ENCODE assay signal across 8 cellular contexts in genomic region chr14:51369814-51370213, GRCh38.
DNase-seq lines count a peak whose midpoint lies in the region; ATAC-seq, FAIRE-seq and TF ChIP-seq lines count a peak whose summit lies in the region.

No MANE protein-coding gene starts in this region.

- intact Hi-C loops in K562 (cut with micrococcal nuclease) = loop anchor here (1.0 kb wide), 1 partner anchor 406 kb away; no protein-coding TSS in a partner anchor
- intact Hi-C loops in stomach (cut with DNase I; ENCODE audit: low total_unique reads) = loop anchor here (10.0 kb wide), 1 partner anchor 405 kb away; no protein-coding TSS in a partner anchor

- TF ChIP-seq POLR2A in K562 (conservative IDR thresholded peaks at IDR 0.05) (no peak), stomach (IDR thresholded peaks at IDR 0.05) (no peak)

- in situ Hi-C loops in K562 (cut with MboI) = no loop called here

- H3K9ac ChIP-seq in K562 (ENCODE audit: insufficient read depth in 1 of 2, low read depth in 2 of 2, low read length in 2 of 2) = no peak overlapping the region

- ATAC-seq in K562 (peak; percentile 64), GM18517 (IDR thresholded peaks at IDR 0.05; ENCODE audit: unreplicated experiment) (no peak), HG02973 (IDR thresholded peaks at IDR 0.05; ENCODE audit: unreplicated experiment) (no peak)

- POLR2A ChIA-PET in K562 (lab: Yijun Ruan, JAX) = no interaction called here

- TF ChIP-seq EP300 in Ishikawa (IDR thresholded peaks at IDR 0.05; ENCODE audit: borderline replicate concordance) = no peak
- TF ChIP-seq EP300 in K562 (IDR thresholded peaks at IDR 0.05; ENCODE audit: low read length) = no peak
- TF ChIP-seq EP300 in stomach (IDR thresholded peaks at IDR 0.05) = no peak

- H3K9me3 ChIP-seq in K562 (replicated peaks; ENCODE audit: control insufficient read depth, insufficient read depth, low read depth, low read length) (no peaks in the 10 kb centered on the region), osteoblast (ENCODE audit: low read depth, low read length) (no peaks in the 10 kb centered on the region), stomach (no peaks in the 10 kb centered on the region)

- TF ChIP-seq CTCF in K562 (IDR thresholded peaks at IDR 0.05 in 2 of 3, conservative IDR thresholded peaks at IDR 0.05 in 1 of 3; ENCODE audit: insufficient read depth in 2 of 3, low read depth in 1 of 3, low read length in 3 of 3) (peak; percentile 32 to 39 (median 38); a peak in 5 of 6 replicates), osteoblast (IDR thresholded peaks at IDR 0.05; ENCODE audit: extremely low read depth, low read depth, low read length) (peak; percentile 19), stomach (IDR thresholded peaks at IDR 0.05) (peak in 2 of 7 experiments; percentile 12 to 24)

- H3K4me2 ChIP-seq in K562 (ENCODE audit: insufficient read depth, low read length) (no peak overlapping the region), osteoblast (ENCODE audit: insufficient read depth, low read length) (no peak overlapping the region)

- DNase-seq in ELR (ENCODE audit: low read depth) (peak; percentile 17), K562 (ENCODE audit: extremely low read depth in 1 of 4, low spot score in 3 of 4) (peak; percentile 11 to 38 (median 28)), osteoblast (ENCODE audit: insufficient read length, low spot score, missing footprints) (no peak), NCI-H524 treated with DMSO at 0.1 percent for 48 hours (lab: John Stamatoyannopoulos, UW) (no peak), stomach (no peak)

- H3K79me2 ChIP-seq in K562 (ENCODE audit: control insufficient read depth, insufficient read depth, low read length) (no peaks in the 10 kb centered on the region), osteoblast (ENCODE audit: insufficient read depth, low read length) (no peaks in the 10 kb centered on the region)

- H3K4me1 ChIP-seq in K562 (replicated peaks in 1 of 2; ENCODE audit: control insufficient read depth in 2 of 2, insufficient read depth in 2 of 2, low read length in 2 of 2) (no peaks in the 10 kb centered on the region), osteoblast (ENCODE audit: insufficient read depth, low read length) (peaks cover 43% of the 10 kb centered on the region), stomach (peaks cover 0 to 9% (median 0%) of the 10 kb centered on the region in 4 donors)

- no peak for FAIRE-seq in K562 (lab: Jason Lieb, UNC)

- H3K27me3 ChIP-seq in K562 (ENCODE audit: control insufficient read depth in 2 of 2, insufficient read depth in 2 of 2, low read length in 2 of 2) (no peaks in the 10 kb centered on the region), osteoblast (ENCODE audit: insufficient read depth, low read length) (no peaks in the 10 kb centered on the region), stomach (no peaks in the 10 kb centered on the region)

- H4K20me1 ChIP-seq in K562 (replicated peaks; ENCODE audit: control insufficient read depth, insufficient read depth, low read length) = no peaks in the 10 kb centered on the region
- H4K20me1 ChIP-seq in osteoblast (ENCODE audit: insufficient read depth, low read length) = no peaks in the 10 kb centered on the region

- peak; percentile 62 for TF ChIP-seq RAD21 in Ishikawa (IDR thresholded peaks at IDR 0.05; ENCODE audit: low read depth)
- TF ChIP-seq RAD21 in K562 (CRISPR knock-in tag; conservative IDR thresholded peaks at IDR 0.05 in 1 of 2, IDR thresholded peaks at IDR 0.05 in 1 of 2) = peak; percentile 21 to 27; a peak in 2 of 4 replicates

- H3K27ac ChIP-seq in K562 (ENCODE audit: extremely low read depth, low read depth, low read length) (no peak overlapping the region), osteoblast (ENCODE audit: low read depth, low read length) (peak overlapping the region; percentile 89), stomach (peak overlapping the region in 1 of 5 donors; percentile 28)

- CTCF ChIA-PET in K562 (lab: Yijun Ruan, JAX; ENCODE audit: low intra/inter-chr PET ratio) = interaction anchor here (0.7 kb wide), 1 partner anchor 515 kb away, joined by 5 read pairs; no protein-coding TSS in a partner anchor

- 0% methylated on average over 8 of the region's 8 CpGs for WGBS in K562 (ENCODE audit: insufficient coverage, low coverage, missing lambda C conversion rate)
- whole genome bisulfite sequencing in stomach, 5 donors = 60 to 74% (median 63%) methylated on average over 8 of the region's 8 CpGs

- H2AFZ ChIP-seq in K562 (ENCODE audit: low read depth, low read length) = no peak overlapping the region
- H2AFZ ChIP-seq in osteoblast (ENCODE audit: low read length) = no peak overlapping the region

- H3K36me3 ChIP-seq in K562 (ENCODE audit: control insufficient read depth, insufficient read depth, low read length) (no peaks in the 10 kb centered on the region), osteoblast (ENCODE audit: insufficient read depth, low read length) (no peaks in the 10 kb centered on the region), stomach (no peaks in the 10 kb centered on the region)

- no peaks in the 10 kb centered on the region for H3K9me1 ChIP-seq in K562 (ENCODE audit: control insufficient read depth, insufficient read depth, low read length)

- BruUV-seq in K562 (replicated peaks; lab: Mats Ljungman, UMichigan) = no TSS peak

- H3K4me3 ChIP-seq in K562 (no peak overlapping the region), osteoblast (ENCODE audit: insufficient read depth, low read length) (no peak overlapping the region), stomach (no peak overlapping the region)

TF ChIP-seq in Ishikawa, 13 proteins besides CTCF, POLR2A, EP300 and RAD21:
- no peak for TF ChIP-seq TAF1 (IDR thresholded peaks at IDR 0.05; ENCODE audit: low read depth)
- TF ChIP-seq MAX (IDR thresholded peaks at IDR 0.05) = no peak
- TF ChIP-seq NFIC (IDR thresholded peaks at IDR 0.05) = no peak
- no peak for TF ChIP-seq TCF12 (IDR thresholded peaks at IDR 0.05; ENCODE audit: low read depth)

TF ChIP-seq in K562, 482 proteins besides CTCF, POLR2A, EP300 and RAD21:
- TF ChIP-seq ZSCAN29 (IDR thresholded peaks at IDR 0.05) = no peak
- TF ChIP-seq SNIP1 (IDR thresholded peaks at IDR 0.05; ENCODE audit: low read depth) = no peak
- TF ChIP-seq ZNF584 (CRISPR knock-in tag; IDR thresholded peaks at IDR 0.05; ENCODE audit: low read depth) = no peak
- no peak for TF ChIP-seq USF1 (CRISPR knock-in tag; IDR thresholded peaks at IDR 0.05)
- TF ChIP-seq ZNF431 (CRISPR knock-in tag; IDR thresholded peaks at IDR 0.05) = no peak
- no peak for TF ChIP-seq DMBX1 (CRISPR knock-in tag; IDR thresholded peaks at IDR 0.05; ENCODE audit: borderline replicate concordance)
- no peak for TF ChIP-seq PKNOX1 (IDR thresholded peaks at IDR 0.05)
- TF ChIP-seq TRIM28 (IDR thresholded peaks at IDR 0.05) = no peak
- TF ChIP-seq HMG20A (CRISPR knock-in tag; conservative IDR thresholded peaks at IDR 0.05) = no peak
- TF ChIP-seq HDAC1 (IDR thresholded peaks at IDR 0.05) = no peak
- no peak for TF ChIP-seq ZNF561 (CRISPR knock-in tag; conservative IDR thresholded peaks at IDR 0.05)
- TF ChIP-seq NCOA2 (IDR thresholded peaks at IDR 0.05; ENCODE audit: partially characterized antibody in 2 of 2) = no peak
- no peak for TF ChIP-seq NCOA4 (IDR thresholded peaks at IDR 0.05; ENCODE audit: partially characterized antibody)
- TF ChIP-seq NFXL1 (CRISPR knock-in tag; IDR thresholded peaks at IDR 0.05) = no peak
- no peak for TF ChIP-seq SMAD1 (IDR thresholded peaks at IDR 0.05; ENCODE audit: low read depth, low read length, partially characterized antibody)
- TF ChIP-seq KAT2B (IDR thresholded peaks at IDR 0.05; ENCODE audit: low read depth, low read length) = no peak
- no peak for TF ChIP-seq ZNF384 (IDR thresholded peaks at IDR 0.05; ENCODE audit: low read depth, low read length)
- TF ChIP-seq BRD4 (IDR thresholded peaks at IDR 0.05) = no peak
- TF ChIP-seq SIRT6 (IDR thresholded peaks at IDR 0.05; ENCODE audit: low read depth, low read length) = no peak

Comparison
In these comparisons a context has a peak if more than half of its experiments do, and no peak if none do; other contexts are left out.
1. DNase-seq: peak in ELR (single experiment) and K562 (4 of 4); none in osteoblast (single experiment), NCI-H524 treated with DMSO at 0.1 percent for 48 hours (single experiment) and stomach (single experiment).